Comparison of ENCODE assay signal across 42 cellular contexts in genomic region chr5:170126061-170126460, GRCh38. TPM values are rescaled to one million over a fixed set of nuclear protein-coding genes. Genes with fewer than 3 reads are reported as not detected.
"Had no signal": no experiment of that assay in that cellular context is flagged by ENCODE, and none has a peak within 500 bp of the region (broad histone marks: within the 10 kb centered on the region; RNA-seq: fewer than 3 reads in every experiment).

No MANE protein-coding gene starts in this region.

- H3K4me3 ChIP-seq: adrenal gland, ascending aorta, body of pancreas, breast epithelium, cardiac muscle cell had no signal

- H3K4me1 Mint-ChIP-seq: activated naive CD4-positive, alpha-beta T cell treated with anti-CD3 and anti-CD28 coated beads, Interleukin-2, amount 10 ng/mL, durations not matched to agents 7 days and 5 days; activated naive CD4-positive, alpha-beta T cell treated with anti-CD3 and anti-CD28 coated beads, Interleukin-2, amount 50 U/mL, for 24 hours; activated naive CD8-positive, alpha-beta T cell treated with anti-CD3 and anti-CD28 coated beads for 36 hours; activated naive CD8-positive, alpha-beta T cell treated with anti-CD3 and anti-CD28 coated beads, Interleukin-2, amount 10 ng/mL, durations not matched to agents 7 days and 5 days; activated naive CD8-positive, alpha-beta T cell treated with anti-CD3 and anti-CD28 coated beads, Interleukin-2, amount 50 U/mL, for 24 hours; activated T-helper 17 cell treated with anti-CD3 and anti-CD28 coated beads, Interleukin-2, amount 50 U/mL, for 72 hours; brain; central memory CD8-positive, alpha-beta T cell had no signal

- H3K9me3 Mint-ChIP-seq: activated naive CD4-positive, alpha-beta T cell treated with anti-CD3 and anti-CD28 coated beads, Interleukin-2, amount 10 ng/mL, durations not matched to agents 7 days and 5 days; central memory CD8-positive, alpha-beta T cell had no signal

- H3K27me3 ChIP-seq: adrenal gland, ascending aorta, body of pancreas, brain microvascular endothelial cell, breast epithelium, cardiac muscle cell had no signal

- ATAC-seq: activated naive CD4-positive, alpha-beta T cell treated with anti-CD3 and anti-CD28 coated beads, Interleukin-2, amount 50 U/mL, for 72 hours; activated naive CD8-positive, alpha-beta T cell treated with anti-CD3 and anti-CD28 coated beads, Interleukin-2, amount 50 U/mL, for 24 hours; activated T-cell treated with anti-CD3 and anti-CD28 coated beads, Interleukin-2, amount 50 U/mL, for 4 hours; activated T-cell treated with anti-CD3 and anti-CD28 coated beads, Interleukin-2, amount 50 U/mL, for 72 hours; activated T-helper 17 cell treated with anti-CD3 and anti-CD28 coated beads, Interleukin-2, amount 50 U/mL, for 72 hours; body of pancreas had no signal

- DNase-seq: activated effector memory CD4-positive, alpha-beta T cell treated with anti-CD3 and anti-CD28 coated beads, Interleukin-2, amount 50 U/mL, for 16 hours; activated effector memory CD4-positive, alpha-beta T cell treated with Interleukin-2 at 50 U/mL for 16 hours; activated gamma-delta T cell; activated naive CD4-positive, alpha-beta T cell; activated naive CD4-positive, alpha-beta T cell treated with anti-CD3 and anti-CD28 coated beads for 36 hours; activated naive CD4-positive, alpha-beta T cell treated with anti-CD3 and anti-CD28 coated beads, Interleukin-2, amount 10 ng/mL, durations not matched to agents 7 days and 5 days; activated naive CD4-positive, alpha-beta T cell treated with anti-CD3 and anti-CD28 coated beads, Interleukin-2, amount 50 U/mL, for 16 hours; activated naive CD4-positive, alpha-beta T cell treated with Interleukin-2 at 50 U/mL for 16 hours; activated naive CD8-positive, alpha-beta T cell treated with anti-CD3 and anti-CD28 coated beads for 36 hours; activated naive CD8-positive, alpha-beta T cell treated with anti-CD3 and anti-CD28 coated beads, Interleukin-2, amount 10 ng/mL, durations not matched to agents 7 days and 5 days; activated naive CD8-positive, alpha-beta T cell treated with anti-CD3 and anti-CD28 coated beads, Interleukin-2, amount 50 U/mL, for 24 hours; activated T-cell treated with anti-CD3 and anti-CD28 coated beads, Interleukin-2, amount 50 U/mL, for 1 hour; activated T-cell treated with anti-CD3 and anti-CD28 coated beads, Interleukin-2, amount 50 U/mL, for 24 hours; activated T-cell treated with anti-CD3 and anti-CD28 coated beads, Interleukin-2, amount 50 U/mL, for 4 hours; activated T-cell treated with anti-CD3 and anti-CD28 coated beads, Interleukin-2, amount 50 U/mL, for 48 hours; activated T-cell treated with anti-CD3 and anti-CD28 coated beads, Interleukin-2, amount 50 U/mL, for 72 hours; adrenal gland; amniotic stem cell; amygdala; anterior cingulate cortex; aorta; body of pancreas; brain microvascular endothelial cell; caudate nucleus; central memory CD4-positive, alpha-beta T cell; cerebellar nuclear complex had no signal

- H3K27ac ChIP-seq: adrenal gland, ascending aorta, body of pancreas, brain microvascular endothelial cell, breast epithelium, cardiac muscle cell had no signal

- H3K27ac Mint-ChIP-seq: activated naive CD4-positive, alpha-beta T cell treated with anti-CD3 and anti-CD28 coated beads for 36 hours; activated naive CD4-positive, alpha-beta T cell treated with anti-CD3 and anti-CD28 coated beads, Interleukin-2, amount 10 ng/mL, durations not matched to agents 7 days and 5 days; activated naive CD4-positive, alpha-beta T cell treated with anti-CD3 and anti-CD28 coated beads, Interleukin-2, amount 50 U/mL, for 24 hours; activated naive CD4-positive, alpha-beta T cell treated with anti-CD3 and anti-CD28 coated beads, Interleukin-2, amount 50 U/mL, for 72 hours; activated naive CD8-positive, alpha-beta T cell; activated naive CD8-positive, alpha-beta T cell treated with anti-CD3 and anti-CD28 coated beads for 36 hours; activated naive CD8-positive, alpha-beta T cell treated with anti-CD3 and anti-CD28 coated beads, Interleukin-2, amount 10 ng/mL, durations not matched to agents 7 days and 5 days; activated naive CD8-positive, alpha-beta T cell treated with anti-CD3 and anti-CD28 coated beads, Interleukin-2, amount 50 U/mL, for 24 hours; activated T-cell treated with anti-CD3 and anti-CD28 coated beads, Interleukin-2, amount 50 U/mL, for 24 hours; activated T-cell treated with anti-CD3 and anti-CD28 coated beads, Interleukin-2, amount 50 U/mL, for 72 hours; activated T-helper 1 cell treated with anti-CD3 and anti-CD28 coated beads, Interleukin-12 subunit alpha, Interleukin-12 subunit beta, Interleukin-2, Interleukin-4 antibody, amounts not matched to agents 30 ng/mL and 10 ng/mL and 1 ng/mL, durations not matched to agents 14 hours and 24 hours and 36 hours; activated T-helper 17 cell treated with anti-CD3 and anti-CD28 coated beads, Interleukin-2, amount 50 U/mL, for 72 hours; activated T-helper 2 cell treated with anti-CD3 and anti-CD28 coated beads, Interferon-gamma antibody, Interleukin-2, Interleukin-4, amounts not matched to agents 10 μg/mL and 5 μg/mL and 100 μg/mL, durations not matched to agents 14 hours and 24 hours and 36 hours; brain had no signal

- H3K4me3 Mint-ChIP-seq: activated naive CD4-positive, alpha-beta T cell treated with anti-CD3 and anti-CD28 coated beads for 36 hours; activated naive CD4-positive, alpha-beta T cell treated with anti-CD3 and anti-CD28 coated beads, Interleukin-2, amount 10 ng/mL, durations not matched to agents 7 days and 5 days; activated naive CD4-positive, alpha-beta T cell treated with anti-CD3 and anti-CD28 coated beads, Interleukin-2, amount 50 U/mL, for 24 hours; activated naive CD8-positive, alpha-beta T cell; activated naive CD8-positive, alpha-beta T cell treated with anti-CD3 and anti-CD28 coated beads for 36 hours; activated naive CD8-positive, alpha-beta T cell treated with anti-CD3 and anti-CD28 coated beads, Interleukin-2, amount 10 ng/mL, durations not matched to agents 7 days and 5 days; activated naive CD8-positive, alpha-beta T cell treated with anti-CD3 and anti-CD28 coated beads, Interleukin-2, amount 50 U/mL, for 24 hours; activated T-cell treated with anti-CD3 and anti-CD28 coated beads, Interleukin-2, amount 50 U/mL, for 24 hours; activated T-cell treated with anti-CD3 and anti-CD28 coated beads, Interleukin-2, amount 50 U/mL, for 4 hours; activated T-cell treated with anti-CD3 and anti-CD28 coated beads, Interleukin-2, amount 50 U/mL, for 72 hours; activated T-helper 1 cell treated with anti-CD3 and anti-CD28 coated beads, Interleukin-12 subunit alpha, Interleukin-12 subunit beta, Interleukin-2, Interleukin-4 antibody, amounts not matched to agents 30 ng/mL and 10 ng/mL and 1 ng/mL, durations not matched to agents 14 hours and 24 hours and 36 hours; activated T-helper 17 cell treated with anti-CD3 and anti-CD28 coated beads, Interleukin-2, amount 50 U/mL, for 72 hours; brain; central memory CD8-positive, alpha-beta T cell had no signal

- H3K4me1 ChIP-seq: adrenal gland, ascending aorta, body of pancreas, breast epithelium had no signal

- H3K36me3 ChIP-seq: adrenal gland, ascending aorta, brain microvascular endothelial cell, breast epithelium, cardiac muscle cell had no signal

- H3K36me3 Mint-ChIP-seq: activated naive CD4-positive, alpha-beta T cell treated with anti-CD3 and anti-CD28 coated beads, Interleukin-2, amount 10 ng/mL, durations not matched to agents 7 days and 5 days; activated naive CD8-positive, alpha-beta T cell treated with anti-CD3 and anti-CD28 coated beads, Interleukin-2, amount 10 ng/mL, durations not matched to agents 7 days and 5 days; brain had no signal

RNA-seq across cellular contexts. Expression of gene FOXI1, which starts 20.4 kb away (rescaled TPM):
- total RNA-seq: activated naive CD4-positive, alpha-beta T cell treated with anti-CD3 and anti-CD28 coated beads for 36 hours; activated naive CD4-positive, alpha-beta T cell treated with anti-CD3 and anti-CD28 coated beads, Interleukin-2, amount 50 U/mL, for 72 hours; activated naive CD8-positive, alpha-beta T cell treated with anti-CD3 and anti-CD28 coated beads for 36 hours; activated naive CD8-positive, alpha-beta T cell treated with anti-CD3 and anti-CD28 coated beads, Interleukin-2, amount 10 ng/mL, durations not matched to agents 7 days and 5 days; activated T-cell treated with anti-CD3 and anti-CD28 coated beads, Interleukin-2, amount 50 U/mL, for 4 hours; activated T-cell treated with anti-CD3 and anti-CD28 coated beads, Interleukin-2, amount 50 U/mL, for 72 hours; activated T-helper 1 cell treated with anti-CD3 and anti-CD28 coated beads, Interleukin-12 subunit alpha, Interleukin-12 subunit beta, Interleukin-2, Interleukin-4 antibody, amounts not matched to agents 30 ng/mL and 10 ng/mL and 1 ng/mL, durations not matched to agents 14 hours and 24 hours and 36 hours; activated T-helper 17 cell treated with anti-CD3 and anti-CD28 coated beads, Interleukin-2, amount 50 U/mL, for 72 hours; activated T-helper 2 cell treated with anti-CD3 and anti-CD28 coated beads, Interferon-gamma antibody, Interleukin-2, Interleukin-4, amounts not matched to agents 10 μg/mL and 5 μg/mL and 100 μg/mL, durations not matched to agents 14 hours and 24 hours and 36 hours; adrenal gland; aorta; ascending aorta; astrocyte; body of pancreas; bronchial epithelial cell; cardiac muscle cell; cardiac septum; cerebellum; chondrocyte had no signal
- polyA plus RNA-seq: adrenal gland, aorta, cardiac muscle cell had no signal
